Comparison of ENCODE assay signal across 13 cellular contexts in genomic region chr4:113008726-113009125, GRCh38.
"Had no signal": no experiment of that assay in that cellular context is flagged by ENCODE, and none has a peak within 500 bp of the region (broad histone marks: within the 10 kb centered on the region; RNA-seq: fewer than 3 reads in every experiment).

No MANE protein-coding gene starts in this region.

- H3K79me2 ChIP-seq: hepatocyte had no signal

- H3K27me3 ChIP-seq: gastrocnemius medialis, hepatocyte, sigmoid colon had no signal

- H2AFZ ChIP-seq: hepatocyte had no signal

- H3K4me1 ChIP-seq: gastrocnemius medialis, psoas muscle had no signal

- ATAC-seq: gastrocnemius medialis; left ventricle myocardium superior; psoas muscle; stimulated activated naive CD8-positive, alpha-beta T cell treated with anti-CD3 and anti-CD28 coated beads, Interleukin-15, Interleukin-2, amounts not matched to agents 100 U/mL and 50 U/mL, for 24 hours had no signal

- H3K4me2 ChIP-seq: hepatocyte had no signal

- DNase-seq: activated CD4-positive, alpha-beta T cell treated with anti-CD3 and anti-CD28 coated beads for 4 hours; activated naive CD4-positive, alpha-beta T cell treated with anti-CD3 and anti-CD28 coated beads for 36 hours; effector memory CD4-positive, alpha-beta T cell; gastrocnemius medialis; left ventricle myocardium superior; psoas muscle; sigmoid colon; stimulated activated CD4-positive, alpha-beta T cell treated with anti-CD3 and anti-CD28 coated beads, Interleukin-2, amount 100 ng/mL, for 48 hours; stimulated activated CD8-positive, alpha-beta memory T cell treated with anti-CD3 and anti-CD28 coated beads, Interleukin-4, amount 100 ng/mL, for 48 hours; stimulated activated naive CD8-positive, alpha-beta T cell treated with anti-CD3 and anti-CD28 coated beads, Interleukin-15, Interleukin-2, amounts not matched to agents 100 U/mL and 50 U/mL, for 24 hours; T-helper 1 cell had no signal

- H3K36me3 ChIP-seq: gastrocnemius medialis, sigmoid colon had no signal

- H3K27ac ChIP-seq: coronary artery, gastrocnemius medialis, hepatocyte, psoas muscle, sigmoid colon had no signal

- H3K4me3 ChIP-seq: coronary artery, gastrocnemius medialis, hepatocyte, psoas muscle, sigmoid colon had no signal

- H3K9me3 ChIP-seq: gastrocnemius medialis, psoas muscle, sigmoid colon had no signal
